ENCODE assay signal across 7 cellular contexts in genomic region chr20:63736893-63737689, GRCh38. TPM values are rescaled to one million over a fixed set of nuclear protein-coding genes. Genes with fewer than 3 reads are reported as not detected.
DNase-seq lines count a peak whose midpoint lies in the region; ATAC-seq and TF ChIP-seq lines count a peak whose summit lies in the region.

No MANE protein-coding gene starts in this region.

- ATAC-seq in stimulated activated naive B cell treated with anti-CD40 and anti-IgM and Interleukin-4, amounts not matched to agents 10 μg/mL and 1 μg/mL and 100 μg/mL, for 72 hours (replicated peaks): peak; percentile 44 to 45

- H3K4me3 Mint-ChIP-seq in stimulated activated naive B cell treated with anti-CD40 and anti-IgM and Interleukin-4, amounts not matched to agents 10 μg/mL and 1 μg/mL and 100 μg/mL, for 72 hours: peak overlapping the region; percentile 60 to 71

- H3K27ac Mint-ChIP-seq in stimulated activated naive B cell treated with anti-CD40 and anti-IgM and Interleukin-4, amounts not matched to agents 10 μg/mL and 1 μg/mL and 100 μg/mL, for 72 hours: peak overlapping the region; percentile 77

- H3K4me1 Mint-ChIP-seq in stimulated activated naive B cell treated with anti-CD40 and anti-IgM and Interleukin-4, amounts not matched to agents 10 μg/mL and 1 μg/mL and 100 μg/mL, for 72 hours: peaks cover 23 to 45% of the 10 kb centered on the region in 2 donors

- H3K36me3 Mint-ChIP-seq in stimulated activated naive B cell treated with anti-CD40 and anti-IgM and Interleukin-4, amounts not matched to agents 10 μg/mL and 1 μg/mL and 100 μg/mL, for 72 hours: peaks cover 24 to 29% of the 10 kb centered on the region in 2 donors

- H3K9me3 Mint-ChIP-seq in stimulated activated naive B cell treated with anti-CD40 and anti-IgM and Interleukin-4, amounts not matched to agents 10 μg/mL and 1 μg/mL and 100 μg/mL, for 72 hours: no peaks in the 10 kb centered on the region

- TF ChIP-seq EP300 in esophagus muscularis mucosa (IDR thresholded peaks at IDR 0.05): no peak

- no peaks in the 10 kb centered on the region for H3K27me3 Mint-ChIP-seq in stimulated activated naive B cell treated with anti-CD40 and anti-IgM and Interleukin-4, amounts not matched to agents 10 μg/mL and 1 μg/mL and 100 μg/mL, for 72 hours

- in situ Hi-C loops in brain microvascular endothelial cell (cut with HindIII; ENCODE audit: low pct_ligation_motif_present, low sequenced_read_pairs): no loop called here

- intact Hi-C loops in esophagus muscularis mucosa (cut with DNase I): no loop called here

- H3K9me3 ChIP-seq in HEK293 (ENCODE audit: control insufficient read depth, insufficient read depth, low read depth, low read length) (no peaks in the 10 kb centered on the region), esophagus muscularis mucosa (no peaks in the 10 kb centered on the region)

- no peak overlapping the region for H3K27ac ChIP-seq in HEK293 (ENCODE audit: extremely low read depth, low read depth, low read length)
- H3K27ac ChIP-seq in esophagus muscularis mucosa (replicated peaks in 1 of 4): peak overlapping the region in 1 of 4 donors; percentile 7
- no peak overlapping the region for H3K27ac ChIP-seq in brain microvascular endothelial cell

- WGBS in esophagus muscularis mucosa: 44% methylated on average over 20 of the region's 30 CpGs

- peak; percentile 63 for DNase-seq in activated CD4-positive, alpha-beta T cell treated with anti-CD3 and anti-CD28 coated beads for 48 hours
- DNase-seq in esophagus muscularis mucosa (ENCODE audit: extremely low spot score) (no peak), NCI-H1417 (lab: John Stamatoyannopoulos, UW) (no peak), GOT3 (lab: John Stamatoyannopoulos, UW) (no peak), brain microvascular endothelial cell (no peak)
- peak; percentile 47 for DNase-seq in stimulated activated naive B cell treated with anti-CD40 and anti-IgM and Interleukin-4, amounts not matched to agents 10 μg/mL and 1 μg/mL and 100 μg/mL, for 72 hours

- H3K4me3 ChIP-seq in HEK293 (ENCODE audit: low read depth, low read length) (no peak overlapping the region), esophagus muscularis mucosa (peak overlapping the region; percentile 31 to 64 (median 44)), brain microvascular endothelial cell (ENCODE audit: low read depth, low read length) (no peak overlapping the region)

- no peak for TF ChIP-seq CTCF in HEK293 (tag by site-specific recombination; IDR thresholded peaks at IDR 0.05)
- TF ChIP-seq CTCF in esophagus muscularis mucosa (IDR thresholded peaks at IDR 0.05): no peak
- TF ChIP-seq CTCF in brain microvascular endothelial cell (IDR thresholded peaks at IDR 0.05; ENCODE audit: low read depth, low read length, missing control alignments): no peak

- peaks cover 0 to 61% of the 10 kb centered on the region in 2 experiments; a peak in 2 of 3 replicates for H3K36me3 ChIP-seq in HEK293 (ENCODE audit: control insufficient read depth in 2 of 2, insufficient read depth in 1 of 2, low read length in 2 of 2)
- H3K36me3 ChIP-seq in esophagus muscularis mucosa: peaks cover 23 to 50% (median 42%) of the 10 kb centered on the region in 4 donors
- H3K36me3 ChIP-seq in brain microvascular endothelial cell (replicated peaks): peaks cover 32% of the 10 kb centered on the region

- TF ChIP-seq POLR2A in esophagus muscularis mucosa (IDR thresholded peaks at IDR 0.05; ENCODE audit: low read depth): no peak

- H3K27me3 ChIP-seq in esophagus muscularis mucosa: no peaks in the 10 kb centered on the region
- H3K27me3 ChIP-seq in brain microvascular endothelial cell (replicated peaks): no peaks in the 10 kb centered on the region

- H3K4me1 ChIP-seq in HEK293 (ENCODE audit: control insufficient read depth, insufficient read depth, low read length) (no peaks in the 10 kb centered on the region; the same call in 1 of the 2 replicates), esophagus muscularis mucosa (peaks cover 36 to 54% (median 44%) of the 10 kb centered on the region in 4 donors)

- CTCF ChIA-PET in HEK293 (lab: Yijun Ruan, JAX): interaction anchor here (0.6 kb wide), 1 partner anchor 26 kb away, joined by 4 read pairs; no protein-coding TSS in a partner anchor

- POLR2A ChIA-PET in HEK293 (lab: Yijun Ruan, JAX): interaction anchor here (0.6 to 2.4 kb wide), 4 partner anchors 8 to 128 kb away, joined by 3 to 11 read pairs (median 4); partner anchors contain the start of genes ARFRP1, TPD52L2 and ZGPAT

TF ChIP-seq in HEK293, 187 proteins besides CTCF, POLR2A, EP300 and RAD21:
- TF ChIP-seq ZNF600 (tag by site-specific recombination; IDR thresholded peaks at IDR 0.05): peak; percentile 25; the same call in 1 of the 2 replicates
- no peak for TF ChIP-seq ZNF48 (tag by site-specific recombination; IDR thresholded peaks at IDR 0.05)
- no peak for TF ChIP-seq MEIS1 (CRISPR knock-in tag; IDR thresholded peaks at IDR 0.05; ENCODE audit: borderline replicate concordance)
- no peak for TF ChIP-seq ZNF558 (tag by site-specific recombination; IDR thresholded peaks at IDR 0.05)
- no peak for TF ChIP-seq TSHZ1 (tag by site-specific recombination; IDR thresholded peaks at IDR 0.05; ENCODE audit: borderline replicate concordance)
- peak; percentile 23; the same call in 1 of the 2 replicates for TF ChIP-seq PATZ1 (tag by site-specific recombination; IDR thresholded peaks at IDR 0.05)
- no peak for TF ChIP-seq FEZF1 (tag by site-specific recombination; IDR thresholded peaks at IDR 0.05)
- TF ChIP-seq ZBTB8A (tag by site-specific recombination; IDR thresholded peaks at IDR 0.05): 0 out of 2 replicates have a peak, but pooled peaks have one; percentile 24
- TF ChIP-seq GLIS2 (tag by site-specific recombination; IDR thresholded peaks at IDR 0.05): peak; percentile 24
- no peak for TF ChIP-seq BCL6B (tag by site-specific recombination; IDR thresholded peaks at IDR 0.05)

RNA-seq across cellular contexts. Expression of gene LIME1, which starts 0.6 kb away (rescaled TPM):
- 10 to 100 TPM in 2 of 4 donors, 1 to 10 TPM in 2; 9.4 to 15.4 (median 10.9) TPM for total RNA-seq in esophagus muscularis mucosa

RNA-seq across cellular contexts. Expression of gene SLC2A4RG, which starts 2.5 kb away (rescaled TPM):
- total RNA-seq in esophagus muscularis mucosa: 10 to 100 TPM; 41.4 to 67.1 (median 52.7) TPM

RNA-seq across cellular contexts. Expression of gene ZGPAT, which starts 29.3 kb away (rescaled TPM):
- total RNA-seq in esophagus muscularis mucosa: 10 to 100 TPM; 22.5 to 38.9 (median 28.6) TPM

RNA-seq across cellular contexts. Expression of gene ARFRP1, which starts 29.3 kb away (rescaled TPM):
- total RNA-seq in esophagus muscularis mucosa: 10 to 100 TPM; 34.1 to 46.5 (median 44.6) TPM

RNA-seq across cellular contexts. Expression of gene TNFRSF6B, which starts 40.6 kb away (rescaled TPM):
- total RNA-seq in esophagus muscularis mucosa: 10 to 100 TPM in 3 of 4 donors, 1 to 10 TPM in 1; 5.0 to 67.8 (median 26.5) TPM

Comparison
In these comparisons a context has a peak if more than half of its experiments do, and no peak if none do; other contexts are left out.
1. H3K4me3 ChIP-seq: peak in esophagus muscularis mucosa (4 of 4); none in HEK293 (single experiment) and brain microvascular endothelial cell (single experiment).
2. DNase-seq: peak in activated CD4-positive, alpha-beta T cell treated with anti-CD3 and anti-CD28 coated beads for 48 hours (single experiment) and stimulated activated naive B cell treated with anti-CD40 and anti-IgM and Interleukin-4, amounts not matched to agents 10 μg/mL and 1 μg/mL and 100 μg/mL, for 72 hours (single experiment); none in esophagus muscularis mucosa (single experiment), NCI-H1417 (0 of 3), GOT3 (single experiment) and brain microvascular endothelial cell (single experiment).